Comparison of ENCODE assay signal across 7 cellular contexts in the genomic region with DNA sequence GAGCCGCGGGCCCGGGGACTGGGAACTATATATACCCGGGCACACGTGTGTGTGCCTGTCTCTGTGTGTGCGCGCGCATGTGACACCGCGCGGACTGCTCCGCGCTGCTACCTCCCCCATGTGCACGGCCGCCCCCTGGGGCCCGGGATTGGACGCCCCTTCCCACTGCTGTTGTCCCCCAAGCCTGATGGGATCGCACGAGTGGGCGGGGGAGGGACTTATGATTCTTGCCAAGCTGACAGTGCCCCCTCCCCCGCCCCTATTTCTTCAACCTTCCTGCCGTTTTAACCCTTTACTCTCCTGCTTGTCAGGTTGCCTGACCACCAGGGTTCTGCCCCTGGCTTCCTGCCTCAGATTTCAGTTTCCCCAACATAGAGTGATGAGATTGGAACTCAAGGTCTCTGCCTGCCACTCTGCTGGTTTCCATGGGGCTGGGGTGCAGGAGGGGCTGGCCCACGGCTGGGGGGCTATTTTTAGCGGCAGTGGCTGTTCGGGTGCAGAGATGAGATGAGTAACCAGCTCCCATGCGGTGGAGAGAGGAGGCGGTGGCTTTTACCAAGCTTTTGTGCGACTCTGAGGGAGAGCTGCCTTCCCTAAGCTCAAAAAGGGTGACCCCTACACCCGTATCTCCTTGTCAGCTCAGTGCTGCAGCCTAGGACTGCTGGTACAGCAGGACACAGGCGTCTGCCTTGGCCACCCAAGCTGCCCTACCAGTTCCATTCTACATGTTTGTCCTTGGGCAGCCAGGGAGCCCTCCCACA. TPM values are rescaled to one million over a fixed set of nuclear protein-coding genes. Genes with fewer than 3 reads are reported as not detected.
DNase-seq lines count a peak whose midpoint lies in the region; ATAC-seq, FAIRE-seq and TF ChIP-seq lines count a peak whose summit lies in the region.

A gene (minus strand): TSS at position 5 of the 761 bp plus-strand sequence. CDS start 88 bp downstream, outside the sequence.

- intact Hi-C loops in breast epithelium (cut with DNase I; ENCODE audit: low total_unique reads), result no loop called here

- ATAC-seq in HG03432 (IDR thresholded peaks at IDR 0.05; ENCODE audit: unreplicated experiment) (peak; percentile 45), SK-N-SH treated with all-trans-retinoic acid at 6 μM for 48 hours (peak; percentile 60), GM21528 (IDR thresholded peaks at IDR 0.05; ENCODE audit: low FRiP score, unreplicated experiment) (no peak)

- TF ChIP-seq CTCF in GM12865 (IDR thresholded peaks at IDR 0.05; ENCODE audit: insufficient read depth, low read depth, low read length, missing control alignments), result no peak
- TF ChIP-seq CTCF in breast epithelium (IDR thresholded peaks at IDR 0.05), result no peak
- peak in 1 of 3 experiments; percentile 17 for TF ChIP-seq CTCF in keratinocyte (optimal IDR thresholded peaks at IDR 0.05 in 1 of 3, IDR thresholded peaks at IDR 0.05 in 1 of 3, conservative IDR thresholded peaks at IDR 0.05 in 1 of 3; ENCODE audit: extremely low read depth in 1 of 3, insufficient read depth in 2 of 3, low read length in 3 of 3)

- no peaks in the 10 kb centered on the region for H4K20me1 ChIP-seq in keratinocyte (ENCODE audit: control insufficient read depth, extremely low read depth, insufficient read depth, low read length)

- H3K9me1 ChIP-seq in keratinocyte (ENCODE audit: control insufficient read depth, extremely low read depth, insufficient read depth, low read length), result no peaks in the 10 kb centered on the region

- DNase-seq in GM12865 (ENCODE audit: low read depth), result peak; percentile 83
- DNase-seq in breast epithelium (ENCODE audit: low spot score in 2 of 2), result no peak
- DNase-seq in keratinocyte (ENCODE audit: low read depth, low spot score), result no peak
- DNase-seq in stimulated activated CD4-positive, alpha-beta T cell treated with anti-CD3 and anti-CD28 coated beads, Interleukin-4, amount 100 ng/mL, for 4 hours, result peak; percentile 42 to 47

- H3K36me3 ChIP-seq in breast epithelium (no peaks in the 10 kb centered on the region), keratinocyte (ENCODE audit: control insufficient read depth in 2 of 2, extremely low read depth in 1 of 2, insufficient read depth in 2 of 2, low read length in 2 of 2) (peaks cover 17 to 31% of the 10 kb centered on the region in 2 experiments)

- dilution Hi-C loops in keratinocyte (cut with MboI; ENCODE audit: extremely low pct_ligation_motif_present, low sequenced_read_pairs), result no loop called here

- peaks cover 3 to 12% of the 10 kb centered on the region in 2 donors for H3K4me1 ChIP-seq in breast epithelium
- peaks cover 14% of the 10 kb centered on the region for H3K4me1 ChIP-seq in keratinocyte (ENCODE audit: control insufficient read depth, extremely low read depth, insufficient read depth, low read length)

- FAIRE-seq in keratinocyte (lab: Jason Lieb, UNC), result no peak

- H3K27me3 ChIP-seq in breast epithelium, result peaks cover 0 to 11% of the 10 kb centered on the region in 2 donors
- H3K27me3 ChIP-seq in keratinocyte (ENCODE audit: control insufficient read depth, extremely low read depth, insufficient read depth, low read length), result peaks cover 24% of the 10 kb centered on the region

- peak within 1 kb of the TSS; percentile 71 for H3K4me3 ChIP-seq in GM12865 (ENCODE audit: low read depth, low read length)
- H3K4me3 ChIP-seq in breast epithelium, result peak within 1 kb of the TSS; percentile 39 to 73 (median 57)
- H3K4me3 ChIP-seq in keratinocyte (ENCODE audit: control insufficient read depth in 2 of 3, extremely low read depth in 1 of 3, insufficient read depth in 2 of 3, low read depth in 1 of 3, low read length in 3 of 3), result peak within 1 kb of the TSS; percentile 19 to 34 (median 27)

- H3K9ac ChIP-seq in keratinocyte (ENCODE audit: control insufficient read depth, extremely low read depth, insufficient read depth, low read length), result no peak within 1 kb of the TSS

- H3K27ac ChIP-seq in breast epithelium, result no peak within 1 kb of the TSS
- no peak within 1 kb of the TSS for H3K27ac ChIP-seq in keratinocyte (ENCODE audit: control insufficient read depth, insufficient read depth, low read length)

- peak within 1 kb of the TSS; percentile 31 for H2AFZ ChIP-seq in keratinocyte (ENCODE audit: control insufficient read depth, low read length)

- TF ChIP-seq POLR2A in breast epithelium (IDR thresholded peaks at IDR 0.05), result no peak

- H3K9me3 ChIP-seq in breast epithelium (no peaks in the 10 kb centered on the region), keratinocyte (ENCODE audit: control insufficient read depth, low read depth, low read length) (no peaks in the 10 kb centered on the region)

- peak within 1 kb of the TSS; percentile 70 for H3K4me2 ChIP-seq in keratinocyte (ENCODE audit: control insufficient read depth, extremely low read depth, insufficient read depth, low read depth, low read length)

- no peaks in the 10 kb centered on the region for H3K79me2 ChIP-seq in keratinocyte (ENCODE audit: control insufficient read depth, insufficient read depth, low read length)

TF ChIP-seq in SK-N-SH treated with all-trans-retinoic acid at 6 μM for 48 hours, 23 proteins besides CTCF, POLR2A, EP300 and RAD21 (continues in another document):
- TF ChIP-seq ZNF8 (CRISPR knock-in tag; IDR thresholded peaks at IDR 0.05) (no peak), ZNF565 (CRISPR knock-in tag; conservative IDR thresholded peaks at IDR 0.05; ENCODE audit: low read depth) (no peak), CSDC2 (CRISPR knock-in tag; IDR thresholded peaks at IDR 0.05) (no peak), ZC3H10 (CRISPR knock-in tag; IDR thresholded peaks at IDR 0.05) (no peak), OSR1 (CRISPR knock-in tag; IDR thresholded peaks at IDR 0.05) (no peak)
- TF ChIP-seq, protein P1, sequence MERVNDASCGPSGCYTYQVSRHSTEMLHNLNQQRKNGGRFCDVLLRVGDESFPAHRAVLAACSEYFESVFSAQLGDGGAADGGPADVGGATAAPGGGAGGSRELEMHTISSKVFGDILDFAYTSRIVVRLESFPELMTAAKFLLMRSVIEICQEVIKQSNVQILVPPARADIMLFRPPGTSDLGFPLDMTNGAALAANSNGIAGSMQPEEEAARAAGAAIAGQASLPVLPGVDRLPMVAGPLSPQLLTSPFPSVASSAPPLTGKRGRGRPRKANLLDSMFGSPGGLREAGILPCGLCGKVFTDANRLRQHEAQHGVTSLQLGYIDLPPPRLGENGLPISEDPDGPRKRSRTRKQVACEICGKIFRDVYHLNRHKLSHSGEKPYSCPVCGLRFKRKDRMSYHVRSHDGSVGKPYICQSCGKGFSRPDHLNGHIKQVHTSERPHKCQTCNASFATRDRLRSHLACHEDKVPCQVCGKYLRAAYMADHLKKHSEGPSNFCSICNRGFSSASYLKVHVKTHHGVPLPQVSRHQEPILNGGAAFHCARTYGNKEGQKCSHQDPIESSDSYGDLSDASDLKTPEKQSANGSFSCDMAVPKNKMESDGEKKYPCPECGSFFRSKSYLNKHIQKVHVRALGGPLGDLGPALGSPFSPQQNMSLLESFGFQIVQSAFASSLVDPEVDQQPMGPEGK (CRISPR knock-in tag; IDR thresholded peaks at IDR 0.05; ENCODE audit: borderline replicate concordance), result no peak
- TF ChIP-seq, protein P2, sequence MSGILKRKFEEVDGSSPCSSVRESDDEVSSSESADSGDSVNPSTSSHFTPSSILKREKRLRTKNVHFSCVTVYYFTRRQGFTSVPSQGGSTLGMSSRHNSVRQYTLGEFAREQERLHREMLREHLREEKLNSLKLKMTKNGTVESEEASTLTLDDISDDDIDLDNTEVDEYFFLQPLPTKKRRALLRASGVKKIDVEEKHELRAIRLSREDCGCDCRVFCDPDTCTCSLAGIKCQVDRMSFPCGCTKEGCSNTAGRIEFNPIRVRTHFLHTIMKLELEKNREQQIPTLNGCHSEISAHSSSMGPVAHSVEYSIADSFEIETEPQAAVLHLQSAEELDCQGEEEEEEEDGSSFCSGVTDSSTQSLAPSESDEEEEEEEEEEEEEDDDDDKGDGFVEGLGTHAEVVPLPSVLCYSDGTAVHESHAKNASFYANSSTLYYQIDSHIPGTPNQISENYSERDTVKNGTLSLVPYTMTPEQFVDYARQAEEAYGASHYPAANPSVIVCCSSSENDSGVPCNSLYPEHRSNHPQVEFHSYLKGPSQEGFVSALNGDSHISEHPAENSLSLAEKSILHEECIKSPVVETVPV (CRISPR knock-in tag; IDR thresholded peaks at IDR 0.05), result no peak
- TF ChIP-seq, protein P3, sequence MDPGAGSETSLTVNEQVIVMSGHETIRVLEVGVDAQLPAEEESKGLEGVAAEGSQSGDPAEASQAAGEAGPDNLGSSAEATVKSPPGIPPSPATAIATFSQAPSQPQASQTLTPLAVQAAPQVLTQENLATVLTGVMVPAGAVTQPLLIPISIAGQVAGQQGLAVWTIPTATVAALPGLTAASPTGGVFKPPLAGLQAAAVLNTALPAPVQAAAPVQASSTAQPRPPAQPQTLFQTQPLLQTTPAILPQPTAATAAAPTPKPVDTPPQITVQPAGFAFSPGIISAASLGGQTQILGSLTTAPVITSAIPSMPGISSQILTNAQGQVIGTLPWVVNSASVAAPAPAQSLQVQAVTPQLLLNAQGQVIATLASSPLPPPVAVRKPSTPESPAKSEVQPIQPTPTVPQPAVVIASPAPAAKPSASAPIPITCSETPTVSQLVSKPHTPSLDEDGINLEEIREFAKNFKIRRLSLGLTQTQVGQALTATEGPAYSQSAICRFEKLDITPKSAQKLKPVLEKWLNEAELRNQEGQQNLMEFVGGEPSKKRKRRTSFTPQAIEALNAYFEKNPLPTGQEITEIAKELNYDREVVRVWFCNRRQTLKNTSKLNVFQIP (CRISPR knock-in tag; IDR thresholded peaks at IDR 0.05; ENCODE audit: borderline replicate concordance, low read depth), result no peak

RNA-seq across cellular contexts. Expression of the gene that starts here (rescaled TPM):
- total RNA-seq in breast epithelium, result under 1 TPM in 2 of 3 donors, not detected in 1; under 0.01 to 0.16 TPM
- 0.09 to 0.17 TPM (median 0.10 TPM) in 3 replicates for polyA plus RNA-seq in keratinocyte
- not detected for polyA plus RNA-seq in keratinocyte (2011; ENCODE audit: low read depth)
- polyA plus RNA-seq in keratinocyte (2011; cell fraction: cytosol; rRNA removed), result not detected in 2 replicates
- polyA plus RNA-seq in keratinocyte (2011; cell fraction: nucleus; rRNA removed), result 0.24 and 0.39 TPM in 2 replicates
- polyA plus RNA-seq in keratinocyte (2012; ENCODE audit: low replicate concordance), result 0.08 and 0.13 TPM in 2 replicates
- polyA minus RNA-seq in keratinocyte, result 0.06 TPM in 1 of 3 replicates, not detected in the others
- polyA minus RNA-seq in keratinocyte (2011; cell fraction: cytosol; rRNA and poly(A)+ RNA removed), result not detected
- polyA minus RNA-seq in keratinocyte (2011; cell fraction: nucleus; rRNA and poly(A)+ RNA removed), result 0.21 TPM in 1 of 2 replicates, not detected in the other

Comparison
In these comparisons a context has a peak if more than half of its experiments do, and no peak if none do; other contexts are left out.
1. DNase-seq: peak in GM12865 (single experiment) and stimulated activated CD4-positive, alpha-beta T cell treated with anti-CD3 and anti-CD28 coated beads, Interleukin-4, amount 100 ng/mL, for 4 hours (2 of 2); none in breast epithelium (0 of 2) and keratinocyte (single experiment).
2. Peak in every context shown above with its lines, with median percentiles within 50 percentile points of each other: H3K4me3 ChIP-seq.